1 cellular context compared by ENCODE assay signal in the genomic region with DNA sequence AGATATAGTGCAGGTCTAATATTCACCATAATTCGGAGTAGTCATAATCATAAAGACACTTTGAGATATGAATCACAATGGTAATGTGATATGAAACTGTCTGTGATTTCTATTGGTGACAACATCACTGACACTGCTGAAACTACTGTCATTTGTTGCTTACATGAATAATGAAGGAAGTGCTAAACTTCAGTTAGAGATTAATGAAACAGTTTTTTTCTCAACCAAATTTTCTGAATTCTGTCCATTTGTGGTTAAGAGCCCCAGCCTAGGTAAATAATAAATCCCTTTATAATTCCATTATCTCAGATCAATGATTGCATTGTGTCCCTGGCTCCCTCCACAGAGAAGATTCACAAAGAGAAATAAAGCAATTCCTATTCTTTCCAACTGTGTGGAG.
TF ChIP-seq lines count a peak whose summit lies in the region.

No MANE protein-coding gene starts in this region.

TF ChIP-seq in GM12878, 131 proteins besides CTCF, POLR2A, EP300 and RAD21 (continued from another document):
- TF ChIP-seq E2F8 (IDR thresholded peaks at IDR 0.05; ENCODE audit: low read depth, partially characterized antibody) (no peak), EED (IDR thresholded peaks at IDR 0.05; ENCODE audit: low read depth) (no peak), ZNF384 (IDR thresholded peaks at IDR 0.05; ENCODE audit: borderline replicate concordance, low read depth, low read length) (peak; percentile 84), MXI1 (IDR thresholded peaks at IDR 0.05; ENCODE audit: low read depth, low read length) (peak; percentile 65; the same call in 1 of the 2 replicates), CHD1 (IDR thresholded peaks at IDR 0.05; ENCODE audit: low read depth, low read length) (no peak)
